Comparison of ENCODE assay signal across 19 cellular contexts in the genomic region with DNA sequence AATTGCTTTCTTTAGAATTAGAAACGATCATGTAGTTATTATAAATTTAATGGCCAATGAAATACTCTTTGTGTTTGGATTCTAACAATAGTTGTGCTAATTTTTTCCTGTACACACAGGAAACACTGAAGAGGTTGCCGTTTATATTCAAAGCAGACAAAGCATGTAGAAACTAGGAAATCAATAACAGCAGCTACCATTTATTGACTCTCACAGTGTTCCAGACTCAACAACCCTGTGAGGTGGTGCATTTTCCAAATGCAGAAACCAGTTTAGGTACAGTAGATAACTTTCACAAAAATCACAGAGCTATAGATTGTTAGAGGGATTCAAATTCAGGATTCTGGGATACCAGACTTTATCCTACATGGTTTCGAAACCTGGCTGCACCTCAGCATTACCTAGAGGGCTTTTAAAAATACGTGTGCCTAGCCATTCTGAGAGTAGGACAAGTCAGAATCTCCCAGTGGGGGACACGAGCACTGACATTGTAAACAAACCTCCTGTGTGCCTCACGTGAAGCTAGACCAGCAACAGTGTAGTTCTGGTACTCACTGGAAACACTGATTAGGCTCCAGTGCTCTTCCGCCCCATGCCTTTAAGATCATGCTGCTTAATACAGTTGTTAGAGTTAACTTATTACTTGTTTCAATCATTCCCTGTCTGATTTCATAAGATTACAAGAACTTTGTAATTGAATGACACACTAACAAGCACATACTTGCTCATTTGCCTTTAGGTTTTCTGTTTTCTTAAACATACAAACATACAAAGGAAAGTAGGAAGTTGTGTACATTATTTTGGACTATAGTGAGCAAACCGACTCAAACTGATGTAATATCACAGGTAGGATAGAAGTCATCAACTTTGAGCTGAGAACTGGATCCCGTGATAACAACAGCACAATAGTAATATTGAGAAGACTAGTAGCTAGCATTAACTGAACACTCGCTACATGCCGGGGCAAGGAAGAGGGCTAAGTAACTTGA.
A peak's percentile ranks its signal among the peaks of the same experiment; 100 is the strongest.
DNase-seq lines count a peak whose midpoint lies in the region; ATAC-seq and TF ChIP-seq lines count a peak whose summit lies in the region.
"Had no signal": no experiment of that assay in that cellular context is flagged by ENCODE, and none has a peak within 500 bp of the region (broad histone marks: within the 10 kb centered on the region; RNA-seq: fewer than 3 reads in every experiment).

No MANE protein-coding gene starts in this region.

- H3K79me2 ChIP-seq in DOHH2 (ENCODE audit: control insufficient read depth, low read length) = peaks cover 51% of the 10 kb centered on the region

- 0 out of 2 replicates have a peak, but pooled peaks cover 3% of the 10 kb centered on the region for H3F3A ChIP-seq in DOHH2 (ENCODE audit: control insufficient read depth, insufficient read depth)

- peak; percentile 44 for ATAC-seq in HG02759 (IDR thresholded peaks at IDR 0.05; ENCODE audit: unreplicated experiment)
- ATAC-seq: activated CD8-positive, alpha-beta T cell treated with anti-CD3 and anti-CD28 coated beads, Interleukin-2, amount 10 ng/mL, durations not matched to agents 7 days and 5 days; lower lobe of right lung; natural killer cell; psoas muscle; stimulated activated memory B cell treated with anti-CD40 and anti-IgM and Interleukin-4, amounts not matched to agents 10 μg/mL and 1 μg/mL and 100 μg/mL, for 72 hours had no signal

- H3K4me2 ChIP-seq in DOHH2 (ENCODE audit: low read length) = peak overlapping the region; percentile 89

- H3K27me3 ChIP-seq in DOHH2 (ENCODE audit: control insufficient read depth, low read length) = no peaks in the 10 kb centered on the region
- no peaks in the 10 kb centered on the region for H3K27me3 ChIP-seq in HAP-1 (ENCODE audit: low read depth)
- H3K27me3 ChIP-seq: tibial artery had no signal

- H4K20me1 ChIP-seq in DOHH2 (ENCODE audit: control insufficient read depth, insufficient read depth, low read depth, low read length) = no peaks in the 10 kb centered on the region

- no peaks in the 10 kb centered on the region for H3K36me3 Mint-ChIP-seq in glutamatergic neuron (ENCODE audit: unreplicated experiment)
- H3K36me3 Mint-ChIP-seq: natural killer cell had no signal

- peaks cover 5% of the 10 kb centered on the region for H3K4me1 Mint-ChIP-seq in glutamatergic neuron (ENCODE audit: low read depth, unreplicated experiment)
- H3K4me1 Mint-ChIP-seq: stimulated activated memory B cell treated with anti-CD40 and anti-IgM and Interleukin-4, amounts not matched to agents 10 μg/mL and 1 μg/mL and 100 μg/mL, for 72 hours had no signal

- peak overlapping the region; percentile 75 for H3K27ac ChIP-seq in DOHH2 (ENCODE audit: low read depth, low read length)
- H3K27ac ChIP-seq: GM23248, lower lobe of right lung, psoas muscle, RWPE1, tibial artery, WERI-Rb-1 had no signal

- peak overlapping the region; percentile 55 for H3K27ac Mint-ChIP-seq in glutamatergic neuron (ENCODE audit: unreplicated experiment)
- H3K27ac Mint-ChIP-seq: activated CD8-positive, alpha-beta T cell treated with anti-CD3 and anti-CD28 coated beads, Interleukin-2, amount 10 ng/mL, durations not matched to agents 7 days and 5 days; activated T-helper 2 cell treated with anti-CD3 and anti-CD28 coated beads, Interferon-gamma antibody, Interleukin-2, Interleukin-4, amounts not matched to agents 10 μg/mL and 5 μg/mL and 100 μg/mL, durations not matched to agents 14 hours and 24 hours and 36 hours; natural killer cell; stimulated activated memory B cell treated with anti-CD40 and anti-IgM and Interleukin-4, amounts not matched to agents 10 μg/mL and 1 μg/mL and 100 μg/mL, for 72 hours had no signal

- no peaks in the 10 kb centered on the region for H3K9me2 ChIP-seq in DOHH2 (replicated peaks; ENCODE audit: control insufficient read depth, low read length)

- DNase-seq in NCI-H748 (lab: John Stamatoyannopoulos, UW; ENCODE audit: unreplicated experiment) (peak; percentile 84), glutamatergic neuron (no peak), erythroblast (lab: John Stamatoyannopoulos, UW) (no peak), DMS 273 (lab: John Stamatoyannopoulos, UW; ENCODE audit: unreplicated experiment) (no peak), HAP-1 (ENCODE audit: low spot score in 2 of 2) (no peak)
- DNase-seq: activated CD8-positive, alpha-beta T cell treated with anti-CD3 and anti-CD28 coated beads, Interleukin-2, amount 10 ng/mL, durations not matched to agents 7 days and 5 days; cerebellar nuclear complex; foreskin melanocyte; GM23248; lower lobe of right lung; natural killer cell; psoas muscle; tibial artery; WERI-Rb-1 had no signal

- H3K4me3 Mint-ChIP-seq in glutamatergic neuron (ENCODE audit: unreplicated experiment) = no peak overlapping the region
- H3K4me3 Mint-ChIP-seq: activated CD8-positive, alpha-beta T cell treated with anti-CD3 and anti-CD28 coated beads, Interleukin-2, amount 10 ng/mL, durations not matched to agents 7 days and 5 days; natural killer cell; stimulated activated memory B cell treated with anti-CD40 and anti-IgM and Interleukin-4, amounts not matched to agents 10 μg/mL and 1 μg/mL and 100 μg/mL, for 72 hours had no signal

- peak overlapping the region; percentile 67 for H3K4me3 ChIP-seq in DOHH2 (ENCODE audit: low read length)
- H3K4me3 ChIP-seq in HAP-1 = no peak overlapping the region
- H3K4me3 ChIP-seq: GM23248, lower lobe of right lung, psoas muscle, tibial artery had no signal

- H3K9me3 Mint-ChIP-seq in glutamatergic neuron (ENCODE audit: unreplicated experiment) = peaks cover 5% of the 10 kb centered on the region
- H3K9me3 Mint-ChIP-seq: activated T-helper 2 cell treated with anti-CD3 and anti-CD28 coated beads, Interferon-gamma antibody, Interleukin-2, Interleukin-4, amounts not matched to agents 10 μg/mL and 5 μg/mL and 100 μg/mL, durations not matched to agents 14 hours and 24 hours and 36 hours; natural killer cell; stimulated activated memory B cell treated with anti-CD40 and anti-IgM and Interleukin-4, amounts not matched to agents 10 μg/mL and 1 μg/mL and 100 μg/mL, for 72 hours had no signal

- H3K36me3 ChIP-seq in DOHH2 (ENCODE audit: control insufficient read depth, low read length) (peaks cover 25% of the 10 kb centered on the region), HAP-1 (replicated peaks) (no peaks in the 10 kb centered on the region)
- H3K36me3 ChIP-seq: lower lobe of right lung, WERI-Rb-1 had no signal

- H3K4me1 ChIP-seq in DOHH2 (ENCODE audit: control insufficient read depth, low read length) (peaks cover 38% of the 10 kb centered on the region), HAP-1 (no peaks in the 10 kb centered on the region; the same call in 1 of the 2 replicates)
- H3K4me1 ChIP-seq: lower lobe of right lung, psoas muscle, tibial artery had no signal

- TF ChIP-seq CTCF in DOHH2 (IDR thresholded peaks at IDR 0.05; ENCODE audit: low read depth, low read length, poor library complexity, severe bottlenecking) (no peak), glutamatergic neuron (IDR thresholded peaks at IDR 0.05; ENCODE audit: partially characterized antibody, unreplicated experiment) (no peak)

- H3K27me3 Mint-ChIP-seq in glutamatergic neuron (ENCODE audit: unreplicated experiment) = no peaks in the 10 kb centered on the region
- H3K27me3 Mint-ChIP-seq: stimulated activated memory B cell treated with anti-CD40 and anti-IgM and Interleukin-4, amounts not matched to agents 10 μg/mL and 1 μg/mL and 100 μg/mL, for 72 hours had no signal

- in situ Hi-C loops in HAP-1 (cut with MboI; ENCODE audit: low sequenced_read_pairs) = no loop called here

- H3K9me3 ChIP-seq in DOHH2 (ENCODE audit: control insufficient read depth, insufficient read depth, low read length) = peaks cover 6% of the 10 kb centered on the region; the same call in 1 of the 2 replicates
- no peaks in the 10 kb centered on the region for H3K9me3 ChIP-seq in HAP-1
- H3K9me3 ChIP-seq: lower lobe of right lung, psoas muscle, tibial artery had no signal

- TF ChIP-seq POLR2A in erythroblast (IDR thresholded peaks at IDR 0.05; ENCODE audit: low read length) = no peak
